ENCODE assay signal across 28 cellular contexts in genomic region chr4:121236353-121237068, GRCh38.
"Had no signal": no experiment of that assay in that cellular context is flagged by ENCODE, and none has a peak within 500 bp of the region (broad histone marks: within the 10 kb centered on the region; RNA-seq: fewer than 3 reads in every experiment).

No MANE protein-coding gene starts in this region.

- H3K4me1 Mint-ChIP-seq: activated naive CD8-positive, alpha-beta T cell treated with anti-CD3 and anti-CD28 coated beads, Interleukin-2, amount 10 ng/mL, durations not matched to agents 7 days and 5 days had no signal

- H3K27ac Mint-ChIP-seq: activated CD4-positive, alpha-beta T cell treated with anti-CD3 and anti-CD28 coated beads, Interleukin-2, amount 10 ng/mL, durations not matched to agents 24 days and 14 days; activated CD8-positive, alpha-beta T cell treated with anti-CD3 and anti-CD28 coated beads for 36 hours; activated naive CD4-positive, alpha-beta T cell treated with anti-CD3 and anti-CD28 coated beads, Interleukin-2, amount 50 U/mL, for 24 hours; activated naive CD8-positive, alpha-beta T cell treated with anti-CD3 and anti-CD28 coated beads, Interleukin-2, amount 10 ng/mL, durations not matched to agents 7 days and 5 days; activated T-helper 2 cell treated with anti-CD3 and anti-CD28 coated beads, Interferon-gamma antibody, Interleukin-2, Interleukin-4, amounts not matched to agents 10 μg/mL and 5 μg/mL and 100 μg/mL, durations not matched to agents 14 hours and 24 hours and 36 hours had no signal

- H3K27me3 Mint-ChIP-seq: activated CD8-positive, alpha-beta T cell treated with anti-CD3 and anti-CD28 coated beads for 36 hours; activated naive CD4-positive, alpha-beta T cell treated with anti-CD3 and anti-CD28 coated beads, Interleukin-2, amount 50 U/mL, for 24 hours; activated naive CD8-positive, alpha-beta T cell treated with anti-CD3 and anti-CD28 coated beads, Interleukin-2, amount 10 ng/mL, durations not matched to agents 7 days and 5 days had no signal

- H3K9me3 Mint-ChIP-seq: activated CD8-positive, alpha-beta T cell treated with anti-CD3 and anti-CD28 coated beads for 36 hours; activated naive CD4-positive, alpha-beta T cell treated with anti-CD3 and anti-CD28 coated beads, Interleukin-2, amount 50 U/mL, for 24 hours; activated T-helper 2 cell treated with anti-CD3 and anti-CD28 coated beads, Interferon-gamma antibody, Interleukin-2, Interleukin-4, amounts not matched to agents 10 μg/mL and 5 μg/mL and 100 μg/mL, durations not matched to agents 14 hours and 24 hours and 36 hours had no signal

- DNase-seq: activated CD4-positive, alpha-beta T cell treated with anti-CD3 and anti-CD28 coated beads, Interleukin-2, amount 10 ng/mL, durations not matched to agents 24 days and 14 days; activated CD4-positive, alpha-beta T cell treated with anti-CD3 and anti-CD28 coated beads, Interleukin-2, amount 50 U/mL, for 4 hours; activated CD4-positive, CD25-positive, alpha-beta regulatory T cell; activated CD8-positive, alpha-beta T cell treated with anti-CD3 and anti-CD28 coated beads for 36 hours; activated gamma-delta T cell; activated naive CD4-positive, alpha-beta T cell treated with Interleukin-2 at 50 U/mL for 16 hours; activated naive CD8-positive, alpha-beta T cell treated with anti-CD3 and anti-CD28 coated beads, Interleukin-2, amount 10 ng/mL, durations not matched to agents 7 days and 5 days; activated T-cell treated with anti-CD3 and anti-CD28 coated beads, Interleukin-2, amount 50 U/mL, for 1 hour; amygdala; MM.1S; MV-4-11; NCI-H1092; NCI-H1436 treated with DMSO at 0.1 percent for 48 hours; NCI-H1694 treated with DMSO at 0.1 percent for 48 hours; NCI-H2029; NCI-H2107; NCI-H2171; NCI-H510A; NCI-H526; NCI-H748 treated with DMSO at 0.1 percent for 48 hours; NK-92 treated with Interleukin-12 subunit alpha and Interleukin-12 subunit beta, amount 100 ng/mL, for 24 hours; PC-9; Right ventricle myocardium superior; SJCRH30; T1000; WERI-Rb-1 had no signal

- H3K4me3 Mint-ChIP-seq: activated CD4-positive, alpha-beta T cell treated with anti-CD3 and anti-CD28 coated beads, Interleukin-2, amount 10 ng/mL, durations not matched to agents 24 days and 14 days; activated CD8-positive, alpha-beta T cell treated with anti-CD3 and anti-CD28 coated beads for 36 hours; activated naive CD4-positive, alpha-beta T cell treated with anti-CD3 and anti-CD28 coated beads, Interleukin-2, amount 50 U/mL, for 24 hours; activated naive CD8-positive, alpha-beta T cell treated with anti-CD3 and anti-CD28 coated beads, Interleukin-2, amount 10 ng/mL, durations not matched to agents 7 days and 5 days had no signal

- ATAC-seq: activated CD8-positive, alpha-beta T cell treated with anti-CD3 and anti-CD28 coated beads for 36 hours had no signal

- H3K36me3 Mint-ChIP-seq: activated naive CD4-positive, alpha-beta T cell treated with anti-CD3 and anti-CD28 coated beads, Interleukin-2, amount 50 U/mL, for 24 hours; activated naive CD8-positive, alpha-beta T cell treated with anti-CD3 and anti-CD28 coated beads, Interleukin-2, amount 10 ng/mL, durations not matched to agents 7 days and 5 days had no signal
